ENCODE assay signal across 1 cellular context in the genomic region with DNA sequence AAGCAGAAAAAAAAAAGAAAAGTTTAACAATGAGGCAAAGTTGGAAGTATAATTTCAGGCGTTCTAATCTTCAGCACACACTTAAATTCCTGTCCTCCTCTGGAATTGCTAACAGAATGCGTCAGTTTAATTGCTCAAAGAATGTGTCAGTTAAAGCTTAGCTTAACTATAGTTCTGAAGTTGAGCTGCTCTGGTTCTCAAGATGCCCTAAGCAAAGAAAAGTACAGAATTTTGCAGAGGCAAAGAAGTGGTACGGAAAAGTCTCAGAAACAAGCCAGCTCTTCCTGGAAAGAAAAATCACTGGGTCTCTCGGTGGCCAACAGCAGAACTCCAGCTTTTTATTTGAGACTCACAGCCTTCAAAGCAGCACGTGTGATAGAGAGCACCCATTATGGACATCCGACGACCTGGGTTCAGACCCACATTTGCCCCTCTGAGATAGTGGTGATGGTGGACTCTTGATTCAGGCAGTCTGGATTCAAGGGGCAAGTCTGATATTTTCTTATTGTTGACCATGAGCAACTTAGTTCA.
TF ChIP-seq lines count a peak whose summit lies in the region.

No MANE protein-coding gene starts in this region.

TF ChIP-seq in K562, 482 proteins besides CTCF, POLR2A, EP300 and RAD21:
- TF ChIP-seq L3MBTL2 (IDR thresholded peaks at IDR 0.05) (peak; percentile 68), NR2F6 (CRISPR knock-in tag; IDR thresholded peaks at IDR 0.05) (no peak), ZNF584 (CRISPR knock-in tag; IDR thresholded peaks at IDR 0.05; ENCODE audit: low read depth) (0 out of 2 replicates have a peak, but pooled peaks have one; percentile 63), MYC (IDR thresholded peaks at IDR 0.05; ENCODE audit: low read depth, low read length) (0 out of 2 replicates have a peak, but pooled peaks have one; percentile 22), MYC (CRISPR knock-in tag; IDR thresholded peaks at IDR 0.05; ENCODE audit: borderline replicate concordance, low read depth) (no peak), GTF2E2 (tag; IDR thresholded peaks at IDR 0.05) (0 out of 2 replicates have a peak, but pooled peaks have one; percentile 38), MAFK (IDR thresholded peaks at IDR 0.05; ENCODE audit: low read length) (no peak), SMC3 (conservative IDR thresholded peaks at IDR 0.05; ENCODE audit: insufficient read depth, low read depth, low read length) (no peak)
- TF ChIP-seq, protein P1, sequence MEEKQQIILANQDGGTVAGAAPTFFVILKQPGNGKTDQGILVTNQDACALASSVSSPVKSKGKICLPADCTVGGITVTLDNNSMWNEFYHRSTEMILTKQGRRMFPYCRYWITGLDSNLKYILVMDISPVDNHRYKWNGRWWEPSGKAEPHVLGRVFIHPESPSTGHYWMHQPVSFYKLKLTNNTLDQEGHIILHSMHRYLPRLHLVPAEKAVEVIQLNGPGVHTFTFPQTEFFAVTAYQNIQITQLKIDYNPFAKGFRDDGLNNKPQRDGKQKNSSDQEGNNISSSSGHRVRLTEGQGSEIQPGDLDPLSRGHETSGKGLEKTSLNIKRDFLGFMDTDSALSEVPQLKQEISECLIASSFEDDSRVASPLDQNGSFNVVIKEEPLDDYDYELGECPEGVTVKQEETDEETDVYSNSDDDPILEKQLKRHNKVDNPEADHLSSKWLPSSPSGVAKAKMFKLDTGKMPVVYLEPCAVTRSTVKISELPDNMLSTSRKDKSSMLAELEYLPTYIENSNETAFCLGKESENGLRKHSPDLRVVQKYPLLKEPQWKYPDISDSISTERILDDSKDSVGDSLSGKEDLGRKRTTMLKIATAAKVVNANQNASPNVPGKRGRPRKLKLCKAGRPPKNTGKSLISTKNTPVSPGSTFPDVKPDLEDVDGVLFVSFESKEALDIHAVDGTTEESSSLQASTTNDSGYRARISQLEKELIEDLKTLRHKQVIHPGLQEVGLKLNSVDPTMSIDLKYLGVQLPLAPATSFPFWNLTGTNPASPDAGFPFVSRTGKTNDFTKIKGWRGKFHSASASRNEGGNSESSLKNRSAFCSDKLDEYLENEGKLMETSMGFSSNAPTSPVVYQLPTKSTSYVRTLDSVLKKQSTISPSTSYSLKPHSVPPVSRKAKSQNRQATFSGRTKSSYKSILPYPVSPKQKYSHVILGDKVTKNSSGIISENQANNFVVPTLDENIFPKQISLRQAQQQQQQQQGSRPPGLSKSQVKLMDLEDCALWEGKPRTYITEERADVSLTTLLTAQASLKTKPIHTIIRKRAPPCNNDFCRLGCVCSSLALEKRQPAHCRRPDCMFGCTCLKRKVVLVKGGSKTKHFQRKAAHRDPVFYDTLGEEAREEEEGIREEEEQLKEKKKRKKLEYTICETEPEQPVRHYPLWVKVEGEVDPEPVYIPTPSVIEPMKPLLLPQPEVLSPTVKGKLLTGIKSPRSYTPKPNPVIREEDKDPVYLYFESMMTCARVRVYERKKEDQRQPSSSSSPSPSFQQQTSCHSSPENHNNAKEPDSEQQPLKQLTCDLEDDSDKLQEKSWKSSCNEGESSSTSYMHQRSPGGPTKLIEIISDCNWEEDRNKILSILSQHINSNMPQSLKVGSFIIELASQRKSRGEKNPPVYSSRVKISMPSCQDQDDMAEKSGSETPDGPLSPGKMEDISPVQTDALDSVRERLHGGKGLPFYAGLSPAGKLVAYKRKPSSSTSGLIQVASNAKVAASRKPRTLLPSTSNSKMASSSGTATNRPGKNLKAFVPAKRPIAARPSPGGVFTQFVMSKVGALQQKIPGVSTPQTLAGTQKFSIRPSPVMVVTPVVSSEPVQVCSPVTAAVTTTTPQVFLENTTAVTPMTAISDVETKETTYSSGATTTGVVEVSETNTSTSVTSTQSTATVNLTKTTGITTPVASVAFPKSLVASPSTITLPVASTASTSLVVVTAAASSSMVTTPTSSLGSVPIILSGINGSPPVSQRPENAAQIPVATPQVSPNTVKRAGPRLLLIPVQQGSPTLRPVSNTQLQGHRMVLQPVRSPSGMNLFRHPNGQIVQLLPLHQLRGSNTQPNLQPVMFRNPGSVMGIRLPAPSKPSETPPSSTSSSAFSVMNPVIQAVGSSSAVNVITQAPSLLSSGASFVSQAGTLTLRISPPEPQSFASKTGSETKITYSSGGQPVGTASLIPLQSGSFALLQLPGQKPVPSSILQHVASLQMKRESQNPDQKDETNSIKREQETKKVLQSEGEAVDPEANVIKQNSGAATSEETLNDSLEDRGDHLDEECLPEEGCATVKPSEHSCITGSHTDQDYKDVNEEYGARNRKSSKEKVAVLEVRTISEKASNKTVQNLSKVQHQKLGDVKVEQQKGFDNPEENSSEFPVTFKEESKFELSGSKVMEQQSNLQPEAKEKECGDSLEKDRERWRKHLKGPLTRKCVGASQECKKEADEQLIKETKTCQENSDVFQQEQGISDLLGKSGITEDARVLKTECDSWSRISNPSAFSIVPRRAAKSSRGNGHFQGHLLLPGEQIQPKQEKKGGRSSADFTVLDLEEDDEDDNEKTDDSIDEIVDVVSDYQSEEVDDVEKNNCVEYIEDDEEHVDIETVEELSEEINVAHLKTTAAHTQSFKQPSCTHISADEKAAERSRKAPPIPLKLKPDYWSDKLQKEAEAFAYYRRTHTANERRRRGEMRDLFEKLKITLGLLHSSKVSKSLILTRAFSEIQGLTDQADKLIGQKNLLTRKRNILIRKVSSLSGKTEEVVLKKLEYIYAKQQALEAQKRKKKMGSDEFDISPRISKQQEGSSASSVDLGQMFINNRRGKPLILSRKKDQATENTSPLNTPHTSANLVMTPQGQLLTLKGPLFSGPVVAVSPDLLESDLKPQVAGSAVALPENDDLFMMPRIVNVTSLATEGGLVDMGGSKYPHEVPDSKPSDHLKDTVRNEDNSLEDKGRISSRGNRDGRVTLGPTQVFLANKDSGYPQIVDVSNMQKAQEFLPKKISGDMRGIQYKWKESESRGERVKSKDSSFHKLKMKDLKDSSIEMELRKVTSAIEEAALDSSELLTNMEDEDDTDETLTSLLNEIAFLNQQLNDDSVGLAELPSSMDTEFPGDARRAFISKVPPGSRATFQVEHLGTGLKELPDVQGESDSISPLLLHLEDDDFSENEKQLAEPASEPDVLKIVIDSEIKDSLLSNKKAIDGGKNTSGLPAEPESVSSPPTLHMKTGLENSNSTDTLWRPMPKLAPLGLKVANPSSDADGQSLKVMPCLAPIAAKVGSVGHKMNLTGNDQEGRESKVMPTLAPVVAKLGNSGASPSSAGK (IDR thresholded peaks at IDR 0.05) = 0 out of 2 replicates have a peak, but pooled peaks have one; percentile 44
- TF ChIP-seq, protein P2, sequence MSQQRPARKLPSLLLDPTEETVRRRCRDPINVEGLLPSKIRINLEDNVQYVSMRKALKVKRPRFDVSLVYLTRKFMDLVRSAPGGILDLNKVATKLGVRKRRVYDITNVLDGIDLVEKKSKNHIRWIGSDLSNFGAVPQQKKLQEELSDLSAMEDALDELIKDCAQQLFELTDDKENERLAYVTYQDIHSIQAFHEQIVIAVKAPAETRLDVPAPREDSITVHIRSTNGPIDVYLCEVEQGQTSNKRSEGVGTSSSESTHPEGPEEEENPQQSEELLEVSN (IDR thresholded peaks at IDR 0.05; ENCODE audit: borderline replicate concordance in 1 of 2, extremely low read depth in 1 of 2, insufficient read depth in 1 of 2, insufficient read length in 1 of 2, low read depth in 1 of 2, low read length in 1 of 2, poor library complexity in 1 of 2, severe bottlenecking in 1 of 2) = peak in 1 of 2 experiments; percentile 45
